16 cellular contexts compared by ENCODE assay signal in genomic region chr16:85860413-85861094, GRCh38. TPM values are rescaled to one million over a fixed set of nuclear protein-coding genes. Genes with fewer than 3 reads are reported as not detected.
DNase-seq lines count a peak whose midpoint lies in the region; ATAC-seq, FAIRE-seq and TF ChIP-seq lines count a peak whose summit lies in the region.
"Had no signal": no experiment of that assay in that cellular context is flagged by ENCODE, and none has a peak within 500 bp of the region (broad histone marks: within the 10 kb centered on the region; RNA-seq: fewer than 3 reads in every experiment).

No MANE protein-coding gene starts in this region.

- no peaks in the 10 kb centered on the region for H3F3A ChIP-seq in GM23338 (replicated peaks; ENCODE audit: low read depth)

- no peak overlapping the region for H2AFZ ChIP-seq in GM23338

- peaks cover 7 to 30% (median 23%) of the 10 kb centered on the region in 11 experiments; a peak in 20 of 22 replicates for H3K9me3 ChIP-seq in BLaER1 treated with 17β-estradiol and CSF1 and Interleukin-3, amounts not matched to agents 10 nM and 100 nM (replicated peaks in 1 of 11)
- no peaks in the 10 kb centered on the region for H3K9me3 ChIP-seq in gastroesophageal sphincter
- H3K9me3 ChIP-seq: sigmoid colon had no signal

- no peak overlapping the region for H3K4me3 ChIP-seq in BLaER1 treated with 17β-estradiol and CSF1 and Interleukin-3, amounts not matched to agents 10 nM and 100 nM
- H3K4me3 ChIP-seq in gastroesophageal sphincter (no peak overlapping the region), GM23338 (no peak overlapping the region)
- H3K4me3 ChIP-seq: sigmoid colon had no signal

- H3K27ac Mint-ChIP-seq in GM23338, result no peak overlapping the region; the same call in 1 of the 2 replicates
- H3K27ac Mint-ChIP-seq: brain had no signal

- no peaks in the 10 kb centered on the region for H3K79me2 ChIP-seq in GM23338 (replicated peaks; ENCODE audit: insufficient read depth)

- H3K36me3 Mint-ChIP-seq in GM23338 (ENCODE audit: low read depth), result no peaks in the 10 kb centered on the region
- H3K36me3 Mint-ChIP-seq: brain, naive B cell had no signal

- no peak for TF ChIP-seq CTCF in foreskin keratinocyte (conservative IDR thresholded peaks at IDR 0.05)
- no peak for TF ChIP-seq CTCF in gastroesophageal sphincter (IDR thresholded peaks at IDR 0.05)
- no peak for TF ChIP-seq CTCF in GM23338 (conservative IDR thresholded peaks at IDR 0.05; ENCODE audit: low read depth in 2 of 2)

- no peaks in the 10 kb centered on the region for H3K27me3 ChIP-seq in BLaER1 treated with 17β-estradiol and CSF1 and Interleukin-3, amounts not matched to agents 10 nM and 100 nM
- H3K27me3 ChIP-seq in foreskin keratinocyte (no peaks in the 10 kb centered on the region), gastroesophageal sphincter (peaks cover 10% of the 10 kb centered on the region), GM23338 (ENCODE audit: insufficient read depth) (no peaks in the 10 kb centered on the region)
- H3K27me3 ChIP-seq: sigmoid colon had no signal

- DNase-seq in GM12892 (ENCODE audit: insufficient read length) (no peak), foreskin keratinocyte (no peak), epidermal melanocyte (ENCODE audit: insufficient read length, low spot score) (no peak), GM23338 (ENCODE audit: low spot score) (no peak), NCI-H345 (lab: John Stamatoyannopoulos, UW) (no peak)
- DNase-seq: EL, naive B cell, sigmoid colon had no signal

- H3K4me1 ChIP-seq in BLaER1 treated with 17β-estradiol and CSF1 and Interleukin-3, amounts not matched to agents 10 nM and 100 nM, result peaks cover 38 to 81% (median 77%) of the 10 kb centered on the region in 10 experiments
- H3K4me1 ChIP-seq in foreskin keratinocyte (no peaks in the 10 kb centered on the region), gastroesophageal sphincter (no peaks in the 10 kb centered on the region), GM23338 (ENCODE audit: insufficient read depth) (no peaks in the 10 kb centered on the region)
- H3K4me1 ChIP-seq: sigmoid colon had no signal

- no peaks in the 10 kb centered on the region for H4K20me1 ChIP-seq in BLaER1 treated with 17β-estradiol and CSF1 and Interleukin-3, amounts not matched to agents 10 nM and 100 nM
- no peaks in the 10 kb centered on the region for H4K20me1 ChIP-seq in GM23338 (replicated peaks; ENCODE audit: insufficient read depth)

- FAIRE-seq in GM12892 (lab: Jason Lieb, UNC), result peak; percentile 81
- FAIRE-seq: endothelial cell of umbilical vein had no signal

- TF ChIP-seq POLR2A in GM12892 (IDR thresholded peaks at IDR 0.05; ENCODE audit: low read depth, low read length) (no peak), gastroesophageal sphincter (IDR thresholded peaks at IDR 0.05) (no peak)

- H3K9ac ChIP-seq in BLaER1 treated with 17β-estradiol and CSF1 and Interleukin-3, amounts not matched to agents 10 nM and 100 nM, result peak overlapping the region; percentile 26 to 54 (median 37); a peak in 13 of 22 replicates

- H3K4me3 Mint-ChIP-seq in GM23338, result no peak overlapping the region
- H3K4me3 Mint-ChIP-seq: brain had no signal

- H3K27ac ChIP-seq in BLaER1 treated with 17β-estradiol and CSF1 and Interleukin-3, amounts not matched to agents 10 nM and 100 nM, result peak overlapping the region; percentile 49 to 99 (median 97); a peak in 20 of 22 replicates
- H3K27ac ChIP-seq in foreskin keratinocyte (no peak overlapping the region), gastroesophageal sphincter (no peak overlapping the region), GM23338 (ENCODE audit: low read depth) (no peak overlapping the region)
- H3K27ac ChIP-seq: C4-2B, HL-60, sigmoid colon, VCaP had no signal

- no peak for TF ChIP-seq EP300 in gastroesophageal sphincter (IDR thresholded peaks at IDR 0.05)

- peaks cover 0 to 25% (median 0%) of the 10 kb centered on the region in 11 experiments; a peak in 4 of 22 replicates for H3K36me3 ChIP-seq in BLaER1 treated with 17β-estradiol and CSF1 and Interleukin-3, amounts not matched to agents 10 nM and 100 nM
- H3K36me3 ChIP-seq in gastroesophageal sphincter (no peaks in the 10 kb centered on the region), GM23338 (ENCODE audit: insufficient read depth) (no peaks in the 10 kb centered on the region)
- H3K36me3 ChIP-seq: sigmoid colon had no signal

- no peaks in the 10 kb centered on the region for H3K9me2 ChIP-seq in GM23338 (ENCODE audit: insufficient read depth)

- H3K4me2 ChIP-seq in BLaER1 treated with 17β-estradiol and CSF1 and Interleukin-3, amounts not matched to agents 10 nM and 100 nM, result peak overlapping the region; percentile 53 to 93 (median 80)
- no peak overlapping the region for H3K4me2 ChIP-seq in GM23338

- peak; percentile 74 for ATAC-seq in HG02981 (IDR thresholded peaks at IDR 0.05; ENCODE audit: unreplicated experiment)
- ATAC-seq in foreskin keratinocyte, result peak; percentile 10
- ATAC-seq in gastroesophageal sphincter, result no peak
- no peak for ATAC-seq in GM23338

- H3K27me3 Mint-ChIP-seq in GM23338 (ENCODE audit: insufficient read depth, low read depth, poor library complexity), result peaks cover 8% of the 10 kb centered on the region

- H3K9me3 Mint-ChIP-seq in GM23338, result no peaks in the 10 kb centered on the region
- H3K9me3 Mint-ChIP-seq: naive B cell had no signal

- no peaks in the 10 kb centered on the region for H3K4me1 Mint-ChIP-seq in GM23338
- H3K4me1 Mint-ChIP-seq: brain had no signal

- WGBS in gastroesophageal sphincter (ENCODE audit: low coverage in 1 of 2), 2 donors, result 76 to 90% methylated on average over 2 to 5 of the region's 12 CpGs

TF ChIP-seq in GM23338, 12 proteins besides CTCF, POLR2A, EP300 and RAD21 (continues in another document):
- TF ChIP-seq, protein P1, sequence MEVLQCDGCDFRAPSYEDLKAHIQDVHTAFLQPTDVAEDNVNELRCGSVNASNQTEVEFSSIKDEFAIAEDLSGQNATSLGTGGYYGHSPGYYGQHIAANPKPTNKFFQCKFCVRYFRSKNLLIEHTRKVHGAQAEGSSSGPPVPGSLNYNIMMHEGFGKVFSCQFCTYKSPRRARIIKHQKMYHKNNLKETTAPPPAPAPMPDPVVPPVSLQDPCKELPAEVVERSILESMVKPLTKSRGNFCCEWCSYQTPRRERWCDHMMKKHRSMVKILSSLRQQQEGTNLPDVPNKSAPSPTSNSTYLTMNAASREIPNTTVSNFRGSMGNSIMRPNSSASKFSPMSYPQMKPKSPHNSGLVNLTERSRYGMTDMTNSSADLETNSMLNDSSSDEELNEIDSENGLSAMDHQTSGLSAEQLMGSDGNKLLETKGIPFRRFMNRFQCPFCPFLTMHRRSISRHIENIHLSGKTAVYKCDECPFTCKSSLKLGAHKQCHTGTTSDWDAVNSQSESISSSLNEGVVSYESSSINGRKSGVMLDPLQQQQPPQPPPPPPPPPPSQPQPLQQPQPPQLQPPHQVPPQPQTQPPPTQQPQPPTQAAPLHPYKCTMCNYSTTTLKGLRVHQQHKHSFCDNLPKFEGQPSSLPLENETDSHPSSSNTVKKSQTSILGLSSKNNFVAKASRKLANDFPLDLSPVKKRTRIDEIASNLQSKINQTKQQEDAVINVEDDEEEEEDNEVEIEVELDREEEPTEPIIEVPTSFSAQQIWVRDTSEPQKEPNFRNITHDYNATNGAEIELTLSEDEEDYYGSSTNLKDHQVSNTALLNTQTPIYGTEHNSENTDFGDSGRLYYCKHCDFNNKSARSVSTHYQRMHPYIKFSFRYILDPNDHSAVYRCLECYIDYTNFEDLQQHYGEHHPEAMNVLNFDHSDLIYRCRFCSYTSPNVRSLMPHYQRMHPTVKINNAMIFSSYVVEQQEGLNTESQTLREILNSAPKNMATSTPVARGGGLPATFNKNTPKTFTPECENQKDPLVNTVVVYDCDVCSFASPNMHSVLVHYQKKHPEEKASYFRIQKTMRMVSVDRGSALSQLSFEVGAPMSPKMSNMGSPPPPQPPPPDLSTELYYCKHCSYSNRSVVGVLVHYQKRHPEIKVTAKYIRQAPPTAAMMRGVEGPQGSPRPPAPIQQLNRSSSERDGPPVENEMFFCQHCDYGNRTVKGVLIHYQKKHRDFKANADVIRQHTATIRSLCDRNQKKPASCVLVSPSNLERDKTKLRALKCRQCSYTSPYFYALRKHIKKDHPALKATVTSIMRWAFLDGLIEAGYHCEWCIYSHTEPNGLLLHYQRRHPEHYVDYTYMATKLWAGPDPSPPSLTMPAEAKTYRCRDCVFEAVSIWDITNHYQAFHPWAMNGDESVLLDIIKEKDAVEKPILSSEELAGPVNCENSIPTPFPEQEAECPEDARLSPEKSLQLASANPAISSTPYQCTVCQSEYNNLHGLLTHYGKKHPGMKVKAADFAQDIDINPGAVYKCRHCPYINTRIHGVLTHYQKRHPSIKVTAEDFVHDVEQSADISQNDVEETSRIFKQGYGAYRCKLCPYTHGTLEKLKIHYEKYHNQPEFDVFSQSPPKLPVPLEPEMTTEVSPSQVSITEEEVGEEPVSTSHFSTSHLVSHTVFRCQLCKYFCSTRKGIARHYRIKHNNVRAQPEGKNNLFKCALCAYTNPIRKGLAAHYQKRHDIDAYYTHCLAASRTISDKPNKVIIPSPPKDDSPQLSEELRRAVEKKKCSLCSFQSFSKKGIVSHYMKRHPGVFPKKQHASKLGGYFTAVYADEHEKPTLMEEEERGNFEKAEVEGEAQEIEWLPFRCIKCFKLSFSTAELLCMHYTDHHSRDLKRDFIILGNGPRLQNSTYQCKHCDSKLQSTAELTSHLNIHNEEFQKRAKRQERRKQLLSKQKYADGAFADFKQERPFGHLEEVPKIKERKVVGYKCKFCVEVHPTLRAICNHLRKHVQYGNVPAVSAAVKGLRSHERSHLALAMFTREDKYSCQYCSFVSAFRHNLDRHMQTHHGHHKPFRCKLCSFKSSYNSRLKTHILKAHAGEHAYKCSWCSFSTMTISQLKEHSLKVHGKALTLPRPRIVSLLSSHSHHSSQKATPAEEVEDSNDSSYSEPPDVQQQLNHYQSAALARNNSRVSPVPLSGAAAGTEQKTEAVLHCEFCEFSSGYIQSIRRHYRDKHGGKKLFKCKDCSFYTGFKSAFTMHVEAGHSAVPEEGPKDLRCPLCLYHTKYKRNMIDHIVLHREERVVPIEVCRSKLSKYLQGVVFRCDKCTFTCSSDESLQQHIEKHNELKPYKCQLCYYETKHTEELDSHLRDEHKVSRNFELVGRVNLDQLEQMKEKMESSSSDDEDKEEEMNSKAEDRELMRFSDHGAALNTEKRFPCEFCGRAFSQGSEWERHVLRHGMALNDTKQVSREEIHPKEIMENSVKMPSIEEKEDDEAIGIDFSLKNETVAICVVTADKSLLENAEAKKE (CRISPR knock-in tag; IDR thresholded peaks at IDR 0.05), result no peak

RNA-seq across cellular contexts. Expression of gene IRF8, which starts 38.4 kb away (rescaled TPM):
- 139 TPM for polyA plus RNA-seq in GM12892 (2012; ENCODE audit: missing spikeins)
- total RNA-seq in foreskin keratinocyte (not detected in 2 replicates), gastroesophageal sphincter (10 to 100 TPM in 2 of 4 donors, 1 to 10 TPM in 2; 2.4 to 13.8 (median 9.0) TPM)
- polyA plus RNA-seq in foreskin keratinocyte (not detected in 2 replicates), GM23338 (2016; fragmentation: Nextera tagmentation; extraction: Ambion mirVana) (0.47 and 1.3 TPM in 2 replicates)
- 1.4 and 2.8 TPM in 2 replicates for total RNA-seq in GM23338 (2014; rRNA removed; shearing (Covaris generic))
- total RNA-seq: endothelial cell of umbilical vein had no signal
- polyA plus RNA-seq: endothelial cell of umbilical vein had no signal

Comparison
In these comparisons a context has a peak if more than half of its experiments do, and no peak if none do; other contexts are left out.
1. H3K27ac ChIP-seq: peak in BLaER1 treated with 17β-estradiol and CSF1 and Interleukin-3, amounts not matched to agents 10 nM and 100 nM (11 of 11); none in foreskin keratinocyte (single experiment), gastroesophageal sphincter (0 of 4) and GM23338 (single experiment).
2. ATAC-seq: peak in HG02981 (single experiment) and foreskin keratinocyte (single experiment); none in gastroesophageal sphincter (single experiment) and GM23338 (single experiment).